ENCODE assay signal across 8 cellular contexts in the genomic region with DNA sequence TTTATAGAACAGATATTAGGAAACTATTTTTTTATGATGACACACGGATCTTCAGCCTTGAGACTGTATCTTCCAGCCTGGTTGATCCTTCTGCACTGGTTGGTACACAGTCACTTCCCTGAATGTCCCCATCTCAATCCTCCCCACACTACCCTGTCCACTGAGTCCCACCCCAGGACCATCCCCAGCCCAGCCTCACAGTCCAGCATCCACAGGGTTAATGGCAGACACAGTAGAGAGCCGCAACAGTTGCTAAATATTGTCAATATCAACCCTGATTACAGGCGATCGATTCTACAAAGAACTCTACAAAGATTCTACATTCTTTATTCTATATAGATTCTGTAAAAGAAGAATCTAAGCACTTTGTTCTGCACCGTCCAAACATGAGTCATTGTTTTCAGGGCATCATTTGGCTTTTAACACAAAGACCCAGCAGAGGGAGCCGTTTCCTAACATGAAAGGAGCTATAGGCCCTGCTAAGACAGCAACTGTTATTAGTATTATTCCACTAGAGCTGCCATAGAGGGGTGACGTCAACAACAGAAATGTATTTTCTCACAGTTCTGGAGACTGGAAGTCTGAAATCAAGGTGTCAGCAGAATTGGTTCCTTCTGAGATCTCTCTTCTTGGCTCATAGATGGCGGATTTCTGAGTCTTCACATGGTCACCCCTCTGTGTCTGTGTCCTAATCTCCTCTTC. TPM values are rescaled to one million over a fixed set of nuclear protein-coding genes. Genes with fewer than 3 reads are reported as not detected.
DNase-seq lines count a peak whose midpoint lies in the region; ATAC-seq and TF ChIP-seq lines count a peak whose summit lies in the region.

No MANE protein-coding gene starts in this region.

- H3K4me1 ChIP-seq in Peyer's patch (peaks cover 2 to 30% (median 4%) of the 10 kb centered on the region in 4 donors), thymus (ENCODE audit: control insufficient read depth, insufficient read depth, low read length) (peaks cover 2% of the 10 kb centered on the region)

- H3K36me3 ChIP-seq in Peyer's patch (no peaks in the 10 kb centered on the region), thymus (ENCODE audit: control insufficient read depth, insufficient read depth) (no peaks in the 10 kb centered on the region)

- WGBS in thymus: 31% methylated on average over 8 of the region's 8 CpGs

- H3K9me3 ChIP-seq in Peyer's patch (no peaks in the 10 kb centered on the region), thymus (ENCODE audit: control insufficient read depth) (no peaks in the 10 kb centered on the region)

- peak; percentile 62 for ATAC-seq in GM21737 (IDR thresholded peaks at IDR 0.05; ENCODE audit: unreplicated experiment)

- no peak for TF ChIP-seq POLR2A in Peyer's patch (IDR thresholded peaks at IDR 0.05)

- TF ChIP-seq CTCF in Peyer's patch (IDR thresholded peaks at IDR 0.05) (peak; percentile 66 to 98 (median 94)), fibroblast of pulmonary artery (IDR thresholded peaks at IDR 0.05; ENCODE audit: low read length, missing control alignments) (peak; percentile 80)

- H3K4me3 ChIP-seq in Peyer's patch: no peak overlapping the region
- H3K4me3 ChIP-seq in fibroblast of pulmonary artery (replicated peaks; ENCODE audit: low read depth, low read length): no peak overlapping the region
- no peak overlapping the region for H3K4me3 ChIP-seq in thymus (ENCODE audit: low read length)

- peak overlapping the region in 1 of 4 donors; percentile 32 for H3K27ac ChIP-seq in Peyer's patch
- peak overlapping the region; percentile 22 for H3K27ac ChIP-seq in thymus (ENCODE audit: low read depth)

- DNase-seq in DMS79 treated with DMSO at 0.1 percent for 48 hours (lab: John Stamatoyannopoulos, UW) (peak; percentile 87), LHCN-M2 (ENCODE audit: low read depth) (peak; percentile 90), Peyer's patch (peak in 2 of 3 donors; percentile 89 to 95), activated T-helper 1 cell treated with Interleukin-2 at 50 U/mL for 16 hours (ENCODE audit: low read depth) (peak; percentile 59), fibroblast of pulmonary artery (ENCODE audit: low read depth) (peak; percentile 96), non-pigmented ciliary epithelial cell (ENCODE audit: low read depth) (peak; percentile 86)

- H3K27me3 ChIP-seq in Peyer's patch: no peaks in the 10 kb centered on the region
- peaks cover 2% of the 10 kb centered on the region for H3K27me3 ChIP-seq in thymus (ENCODE audit: control insufficient read depth, insufficient read depth)

RNA-seq across cellular contexts. Expression of a gene that starts 30.1 kb away (rescaled TPM):
- 3.7 and 5.8 TPM in 2 replicates for total RNA-seq in LHCN-M2 (2014; rRNA removed)
- 6.8 TPM for polyA plus RNA-seq in LHCN-M2 (2012)
- total RNA-seq in Peyer's patch: 10 to 100 TPM in 2 of 4 donors, 1 to 10 TPM in 2; 6.6 to 13.2 (median 9.7) TPM
- polyA plus RNA-seq in thymus: 36.9 TPM
